ENCODE assay signal across 8 cellular contexts in the genomic region with DNA sequence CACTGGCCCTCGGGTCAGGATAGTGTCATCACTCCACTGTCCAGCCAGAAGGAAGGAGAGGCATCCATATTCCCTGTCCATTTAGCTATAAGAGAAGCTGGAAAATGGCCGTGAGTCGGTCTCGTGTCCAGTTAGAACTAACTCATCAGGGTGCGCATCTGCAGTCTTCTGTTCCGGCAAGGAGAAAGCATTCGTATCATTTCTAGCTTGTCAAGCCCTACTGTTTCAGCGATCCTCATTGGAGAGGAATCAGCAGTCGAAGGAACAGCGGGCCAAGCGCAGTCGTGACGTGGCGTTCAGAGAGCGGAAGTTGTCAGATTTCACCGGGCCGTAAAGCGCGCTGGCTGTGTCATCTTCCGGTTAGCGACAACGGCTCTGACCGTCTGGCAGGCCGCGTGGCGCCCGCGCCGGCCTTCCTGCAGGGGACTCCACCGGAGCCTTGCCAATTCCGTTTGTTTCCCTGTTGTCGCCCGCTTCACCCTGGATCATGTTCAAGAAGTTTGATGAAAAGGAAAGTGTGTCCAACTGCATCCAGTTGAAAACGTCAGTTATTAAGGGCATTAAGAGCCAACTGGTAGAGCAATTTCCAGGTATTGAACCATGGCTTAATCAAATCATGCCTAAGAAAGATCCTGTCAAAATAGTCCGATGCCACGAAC. TPM values are rescaled to one million over a fixed set of nuclear protein-coding genes. Genes with fewer than 3 reads are reported as not detected.
DNase-seq lines count a peak whose midpoint lies in the region; ATAC-seq and TF ChIP-seq lines count a peak whose summit lies in the region.

No MANE protein-coding gene starts in this region.

- DNase-seq in AG08396 (ENCODE audit: low spot score) (peak; percentile 74), NCI-H69 (lab: John Stamatoyannopoulos, UW) (peak; percentile 92), lung microvascular endothelial cell (ENCODE audit: low read depth in 2 of 2) (peak; percentile 92 to 94)
- DNase-seq in activated CD8-positive, alpha-beta T cell treated with anti-CD3 and anti-CD28 coated beads for 36 hours: peak; percentile 89
- peak; percentile 66 for DNase-seq in effector CD8-positive, alpha-beta T cell (lab: John Stamatoyannopoulos, UW)
- peak; percentile 59 to 68 (median 63) for DNase-seq in stimulated activated CD4-positive, alpha-beta T cell treated with anti-CD3 and anti-CD28 coated beads, TNF-alpha, amount 100 ng/mL, for 4 hours (ENCODE audit: low read depth in 3 of 3)

- peak overlapping the region; percentile 97 for H3K27ac Mint-ChIP-seq in activated CD8-positive, alpha-beta T cell treated with anti-CD3 and anti-CD28 coated beads for 36 hours

- no peaks in the 10 kb centered on the region for H3K27me3 Mint-ChIP-seq in activated CD8-positive, alpha-beta T cell treated with anti-CD3 and anti-CD28 coated beads for 36 hours

- peak; percentile 41 for ATAC-seq in GM18873 (IDR thresholded peaks at IDR 0.05; ENCODE audit: low FRiP score, unreplicated experiment)
- ATAC-seq in HG03159 (IDR thresholded peaks at IDR 0.05; ENCODE audit: unreplicated experiment): peak; percentile 69
- ATAC-seq in activated CD8-positive, alpha-beta T cell treated with anti-CD3 and anti-CD28 coated beads for 36 hours: peak; percentile 65

- no peaks in the 10 kb centered on the region for H3K9me3 Mint-ChIP-seq in activated CD8-positive, alpha-beta T cell treated with anti-CD3 and anti-CD28 coated beads for 36 hours

- intact Hi-C loops in activated CD8-positive, alpha-beta T cell treated with anti-CD3 and anti-CD28 coated beads for 36 hours (cut with micrococcal nuclease): no loop called here

- H3K4me1 Mint-ChIP-seq in activated CD8-positive, alpha-beta T cell treated with anti-CD3 and anti-CD28 coated beads for 36 hours (ENCODE audit: low read depth): peaks cover 34% of the 10 kb centered on the region

- TF ChIP-seq CTCF in activated CD8-positive, alpha-beta T cell treated with anti-CD3 and anti-CD28 coated beads for 36 hours (IDR thresholded peaks at IDR 0.05): no peak

- H3K36me3 Mint-ChIP-seq in activated CD8-positive, alpha-beta T cell treated with anti-CD3 and anti-CD28 coated beads for 36 hours (ENCODE audit: low read depth): peaks cover 68% of the 10 kb centered on the region

- CTCF ChIA-PET in activated CD8-positive, alpha-beta T cell treated with anti-CD3 and anti-CD28 coated beads for 36 hours (lab: Charles Lee): interaction anchor here (1.0 to 4.9 kb wide), 4 partner anchors 13 to 66 kb away, joined by 4 to 31 read pairs (median 8); no protein-coding TSS in a partner anchor

- peak overlapping the region; percentile 84 for H3K4me3 Mint-ChIP-seq in activated CD8-positive, alpha-beta T cell treated with anti-CD3 and anti-CD28 coated beads for 36 hours

- POLR2A ChIA-PET in activated CD8-positive, alpha-beta T cell treated with anti-CD3 and anti-CD28 coated beads for 36 hours (lab: Charles Lee): interaction anchor here (0.7 to 2.2 kb wide), 8 partner anchors 9 to 189 kb away, joined by 3 to 13 read pairs (median 4); no protein-coding TSS in a partner anchor

RNA-seq across cellular contexts. Expression of a gene that starts 32.9 kb away (rescaled TPM):
- 10 to 100 TPM; 91.6 to 95.5 TPM for total RNA-seq in activated CD8-positive, alpha-beta T cell treated with anti-CD3 and anti-CD28 coated beads for 36 hours
- total RNA-seq in lung microvascular endothelial cell: 31.6 and 37.9 TPM in 2 replicates

RNA-seq across cellular contexts. Expression of a gene that starts 57.9 kb away (rescaled TPM):
- total RNA-seq in activated CD8-positive, alpha-beta T cell treated with anti-CD3 and anti-CD28 coated beads for 36 hours: under 1 TPM; 0.41 to 0.54 TPM
- 478 and 838 TPM in 2 replicates for total RNA-seq in lung microvascular endothelial cell

Comparison
In these comparisons a context has a peak if more than half of its experiments do, and no peak if none do; other contexts are left out.
1. Peak in every context shown above with its lines: DNase-seq and ATAC-seq.
2. RNA of a gene that starts 57.9 kb away (total RNA-seq): 478 to 838 TPM in lung microvascular endothelial cell; 0.41 to 0.54 TPM in activated CD8-positive, alpha-beta T cell treated with anti-CD3 and anti-CD28 coated beads for 36 hours; every median in the first group is over 100 times any median in the second.